Comparison of ENCODE assay signal across 8 cellular contexts in genomic region chr10:100148353-100149211, GRCh38. TPM values are rescaled to one million over a fixed set of nuclear protein-coding genes. Genes with fewer than 3 reads are reported as not detected.
A peak's percentile ranks its signal among the peaks of the same experiment; 100 is the strongest.
DNase-seq lines count a peak whose midpoint lies in the region; ATAC-seq, FAIRE-seq and TF ChIP-seq lines count a peak whose summit lies in the region.

No MANE protein-coding gene starts in this region.

- peaks cover 45% of the 10 kb centered on the region for H3K4me1 ChIP-seq in BLaER1
- H3K4me1 ChIP-seq in K562 (replicated peaks in 1 of 2; ENCODE audit: control insufficient read depth in 2 of 2, insufficient read depth in 2 of 2, low read length in 2 of 2): no peaks in the 10 kb centered on the region
- no peaks in the 10 kb centered on the region for H3K4me1 ChIP-seq in aorta (ENCODE audit: control insufficient read depth in 1 of 2, insufficient read depth in 2 of 2, low read length in 2 of 2)

- H3K27ac ChIP-seq in BLaER1 (0 out of 2 replicates have a peak overlapping the region, but pooled peaks have one; percentile 61), K562 (ENCODE audit: extremely low read depth, low read depth, low read length) (no peak overlapping the region), aorta (ENCODE audit: low read depth in 1 of 2, low read length in 2 of 2) (no peak overlapping the region)

- H3K4me2 ChIP-seq in BLaER1 (peak overlapping the region; percentile 65), K562 (ENCODE audit: insufficient read depth, low read length) (no peak overlapping the region)

- ATAC-seq in K562: peak; percentile 38
- ATAC-seq in aorta (ENCODE audit: low FRiP score): no peak

- H4K20me1 ChIP-seq in BLaER1 (peaks cover 7% of the 10 kb centered on the region; the same call in 1 of the 2 replicates), K562 (replicated peaks; ENCODE audit: control insufficient read depth, insufficient read depth, low read length) (no peaks in the 10 kb centered on the region)

- H3K4me3 ChIP-seq in BLaER1 (no peak overlapping the region), K562 (no peak overlapping the region), aorta (ENCODE audit: low read length in 2 of 2) (no peak overlapping the region)

- in situ Hi-C loops in K562 (cut with MboI): no loop called here

- no peak for TF ChIP-seq EP300 in K562 (IDR thresholded peaks at IDR 0.05; ENCODE audit: low read length)

- no peaks in the 10 kb centered on the region for H3K9me1 ChIP-seq in K562 (ENCODE audit: control insufficient read depth, insufficient read depth, low read length)

- no peak for TF ChIP-seq RAD21 in K562 (CRISPR knock-in tag; conservative IDR thresholded peaks at IDR 0.05 in 1 of 2, IDR thresholded peaks at IDR 0.05 in 1 of 2)

- H3K36me3 ChIP-seq in BLaER1: peaks cover 42% of the 10 kb centered on the region
- peaks cover 32% of the 10 kb centered on the region; the same call in 2 of the 3 replicates for H3K36me3 ChIP-seq in K562 (ENCODE audit: control insufficient read depth, insufficient read depth, low read length)
- H3K36me3 ChIP-seq in aorta (ENCODE audit: control insufficient read depth in 1 of 2, insufficient read depth in 2 of 2, low read length in 1 of 2): peaks cover 8 to 10% of the 10 kb centered on the region in 2 donors

- TF ChIP-seq CTCF in GM20000 (IDR thresholded peaks at IDR 0.05; ENCODE audit: extremely low read depth, missing control alignments) (no peak), K562 (IDR thresholded peaks at IDR 0.05 in 2 of 3, conservative IDR thresholded peaks at IDR 0.05 in 1 of 3; ENCODE audit: insufficient read depth in 2 of 3, low read depth in 1 of 3, low read length in 3 of 3) (no peak)

- H3K9ac ChIP-seq in BLaER1: peak overlapping the region; percentile 18; the same call in 1 of the 2 replicates
- H3K9ac ChIP-seq in K562 (ENCODE audit: insufficient read depth in 1 of 2, low read depth in 2 of 2, low read length in 2 of 2): no peak overlapping the region

- H2AFZ ChIP-seq in K562 (ENCODE audit: low read depth, low read length): no peak overlapping the region

- H3K9me3 ChIP-seq in BLaER1 (no peaks in the 10 kb centered on the region), K562 (replicated peaks; ENCODE audit: control insufficient read depth, insufficient read depth, low read depth, low read length) (no peaks in the 10 kb centered on the region), aorta (ENCODE audit: control insufficient read depth, low read length) (no peaks in the 10 kb centered on the region)

- no peak for FAIRE-seq in K562 (lab: Jason Lieb, UNC)

- POLR2A ChIA-PET in K562 (lab: Yijun Ruan, JAX): interaction anchor here (0.7 kb wide), 1 partner anchor 124 kb away, joined by 3 read pairs; no protein-coding TSS in a partner anchor

- intact Hi-C loops in K562 (cut with micrococcal nuclease): no loop called here
- intact Hi-C loops in aorta (cut with DNase I): no loop called here

- BruUV-seq in K562 (replicated peaks; lab: Mats Ljungman, UMichigan): no TSS peak

- no peak for TF ChIP-seq POLR2A in K562 (conservative IDR thresholded peaks at IDR 0.05)

- DNase-seq in GM20000 (ENCODE audit: low spot score): peak; percentile 61
- peak; percentile 87 for DNase-seq in M059J (ENCODE audit: low read depth)
- no peak for DNase-seq in K562 (ENCODE audit: extremely low read depth in 1 of 4, low spot score in 3 of 4)
- DNase-seq in stimulated activated CD4-positive, alpha-beta T cell treated with anti-CD3 and anti-CD28 coated beads, Interleukin-4, amount 100 ng/mL, for 4 hours: peak; percentile 43 to 49
- DNase-seq in NCI-H1694 treated with DMSO at 0.1 percent for 48 hours (lab: John Stamatoyannopoulos, UW): no peak
- no peak for DNase-seq in aorta
- DNase-seq in NCI-H1092 (lab: John Stamatoyannopoulos, UW): no peak

- CTCF ChIA-PET in K562 (lab: Yijun Ruan, JAX; ENCODE audit: low intra/inter-chr PET ratio): no interaction called here

- WGBS in K562 (ENCODE audit: insufficient coverage, low coverage, missing lambda C conversion rate): 20% methylated on average over 5 of the region's 8 CpGs
- WGBS in aorta, 2 donors: 82 to 85% methylated on average over 8 of the region's 8 CpGs

- H3K79me2 ChIP-seq in K562 (ENCODE audit: control insufficient read depth, insufficient read depth, low read length): no peaks in the 10 kb centered on the region

- H3K27me3 ChIP-seq in BLaER1 (no peaks in the 10 kb centered on the region), K562 (ENCODE audit: control insufficient read depth in 2 of 2, insufficient read depth in 2 of 2, low read length in 2 of 2) (peaks cover 0 to 4% of the 10 kb centered on the region in 2 experiments; a peak in 2 of 5 replicates), aorta (ENCODE audit: control insufficient read depth in 1 of 2, insufficient read depth in 2 of 2, low read length in 1 of 2) (no peaks in the 10 kb centered on the region)

TF ChIP-seq in K562, 482 proteins besides CTCF, POLR2A, EP300 and RAD21 (continues in another document):
- TF ChIP-seq RFX1 (IDR thresholded peaks at IDR 0.05): peak; percentile 27; the same call in 1 of the 2 replicates
- TF ChIP-seq ZNF24 (IDR thresholded peaks at IDR 0.05): 0 out of 2 replicates have a peak, but pooled peaks have one; percentile 41
- TF ChIP-seq HDAC2 (IDR thresholded peaks at IDR 0.05): no peak
- TF ChIP-seq, protein P1, sequence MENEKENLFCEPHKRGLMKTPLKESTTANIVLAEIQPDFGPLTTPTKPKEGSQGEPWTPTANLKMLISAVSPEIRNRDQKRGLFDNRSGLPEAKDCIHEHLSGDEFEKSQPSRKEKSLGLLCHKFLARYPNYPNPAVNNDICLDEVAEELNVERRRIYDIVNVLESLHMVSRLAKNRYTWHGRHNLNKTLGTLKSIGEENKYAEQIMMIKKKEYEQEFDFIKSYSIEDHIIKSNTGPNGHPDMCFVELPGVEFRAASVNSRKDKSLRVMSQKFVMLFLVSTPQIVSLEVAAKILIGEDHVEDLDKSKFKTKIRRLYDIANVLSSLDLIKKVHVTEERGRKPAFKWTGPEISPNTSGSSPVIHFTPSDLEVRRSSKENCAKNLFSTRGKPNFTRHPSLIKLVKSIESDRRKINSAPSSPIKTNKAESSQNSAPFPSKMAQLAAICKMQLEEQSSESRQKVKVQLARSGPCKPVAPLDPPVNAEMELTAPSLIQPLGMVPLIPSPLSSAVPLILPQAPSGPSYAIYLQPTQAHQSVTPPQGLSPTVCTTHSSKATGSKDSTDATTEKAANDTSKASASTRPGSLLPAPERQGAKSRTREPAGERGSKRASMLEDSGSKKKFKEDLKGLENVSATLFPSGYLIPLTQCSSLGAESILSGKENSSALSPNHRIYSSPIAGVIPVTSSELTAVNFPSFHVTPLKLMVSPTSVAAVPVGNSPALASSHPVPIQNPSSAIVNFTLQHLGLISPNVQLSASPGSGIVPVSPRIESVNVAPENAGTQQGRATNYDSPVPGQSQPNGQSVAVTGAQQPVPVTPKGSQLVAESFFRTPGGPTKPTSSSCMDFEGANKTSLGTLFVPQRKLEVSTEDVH (IDR thresholded peaks at IDR 0.05; ENCODE audit: low read depth, partially characterized antibody): no peak
- TF ChIP-seq ATF3 (IDR thresholded peaks at IDR 0.05): peak; percentile 75
- no peak for TF ChIP-seq ATF3 (CRISPR knock-in tag; conservative IDR thresholded peaks at IDR 0.05)
- TF ChIP-seq CEBPG (CRISPR knock-in tag; IDR thresholded peaks at IDR 0.05): no peak
- TF ChIP-seq CEBPG (tag; conservative IDR thresholded peaks at IDR 0.05 in 1 of 2, IDR thresholded peaks at IDR 0.05 in 1 of 2): 0 out of 4 replicates have a peak, but pooled peaks of 1 of the 2 experiments have one; percentile 47
- no peak for TF ChIP-seq TSC22D4 (tag; IDR thresholded peaks at IDR 0.05)
- TF ChIP-seq FOSL1 (tag; conservative IDR thresholded peaks at IDR 0.05): peak; percentile 50

RNA-seq across cellular contexts. Expression of gene ERLIN1, which starts 37.2 kb away (rescaled TPM):
- 34.6 and 64.3 TPM in 2 replicates for total RNA-seq in M059J (2014; rRNA removed; shearing (Covaris generic))
- total RNA-seq in K562 (2011; cell fraction: chromatin; rRNA removed; ENCODE audit: low replicate concordance): 20.4 and 27.6 TPM in 2 replicates
- total RNA-seq in K562 (2011; cell fraction: nucleolus; rRNA removed): 23.6 and 24.0 TPM in 2 replicates
- 27.5 and 30.7 TPM in 2 replicates for total RNA-seq in K562 (2011; cell fraction: nucleoplasm; rRNA removed)
- 11.9 and 15.4 TPM in 2 replicates for total RNA-seq in K562 (2014; rRNA removed)
- 15.4 and 15.9 TPM in 2 replicates for total RNA-seq in K562 (2014; rRNA removed; fragmentation: Illumina TruSeq; extraction: Trizol)
- total RNA-seq in K562 (2015; rRNA removed; fragmentation: Illumina TruSeq; extraction: Trizol): 16.9 and 17.8 TPM in 2 replicates
- total RNA-seq in K562 (2021): 14.6 and 14.7 TPM in 2 replicates
- polyA plus RNA-seq in K562 (2011; rRNA removed): 20.1 and 23.0 TPM in 2 replicates
- 8.5 and 12.1 TPM in 2 replicates for polyA plus RNA-seq in K562 (2011; cell fraction: cytosol; rRNA removed)
- 15.0 and 18.8 TPM in 2 replicates for polyA plus RNA-seq in K562 (2011; cell fraction: nucleus; rRNA removed)
- 23.3 and 25.2 TPM in 2 replicates for polyA plus RNA-seq in K562 (2012)
- 20.3 and 26.8 TPM in 2 replicates for polyA plus RNA-seq in K562 (2014; fragmentation: Illumina TruSeq; extraction: Trizol)
- 10 to 100 TPM in 1 of 2 experiments, 1 to 10 TPM in 1; 9.8 to 15.5 TPM for polyA plus RNA-seq in K562 (2014; fragmentation: Nextera tagmentation; extraction: Ambion mirVana)
- polyA plus RNA-seq in K562 (2014; rRNA removed): 16.1 and 19.1 TPM in 2 replicates
- 20.7 and 23.5 TPM in 2 replicates for polyA minus RNA-seq in K562 (2011; rRNA and poly(A)+ RNA removed)
- 9.0 and 9.8 TPM in 2 replicates for polyA minus RNA-seq in K562 (2011; cell fraction: cytosol; rRNA and poly(A)+ RNA removed)
- 7.8 and 10.9 TPM in 2 replicates for polyA minus RNA-seq in K562 (2011; cell fraction: nucleus; rRNA and poly(A)+ RNA removed)
- 10 to 100 TPM; 12.5 to 20.7 TPM for total RNA-seq in aorta
- polyA plus RNA-seq in aorta: 1 to 10 TPM; 5.9 to 7.2 TPM

Comparison
In these comparisons a context has a peak if more than half of its experiments do, and no peak if none do; other contexts are left out.
1. DNase-seq: peak in GM20000 (single experiment), M059J (single experiment) and stimulated activated CD4-positive, alpha-beta T cell treated with anti-CD3 and anti-CD28 coated beads, Interleukin-4, amount 100 ng/mL, for 4 hours (2 of 2); none in K562 (0 of 4), NCI-H1694 treated with DMSO at 0.1 percent for 48 hours (single experiment), aorta (0 of 2) and NCI-H1092 (single experiment).